In genomic region chr4:52880994-52881393, GRCh38 we compare ENCODE assay signal across 19 cellular contexts. TPM values are rescaled to one million over a fixed set of nuclear protein-coding genes. Genes with fewer than 3 reads are reported as not detected.
A peak's percentile ranks its signal among the peaks of the same experiment; 100 is the strongest.
DNase-seq lines count a peak whose midpoint lies in the region; ATAC-seq, FAIRE-seq and TF ChIP-seq lines count a peak whose summit lies in the region.
"Had no signal": no experiment of that assay in that cellular context is flagged by ENCODE, and none has a peak within 500 bp of the region (broad histone marks: within the 10 kb centered on the region; RNA-seq: fewer than 3 reads in every experiment).

No MANE protein-coding gene starts in this region.

- peak; percentile 36 for FAIRE-seq in bronchial epithelial cell (lab: Jason Lieb, UNC)
- FAIRE-seq: G401.6, GM12892 had no signal

- intact Hi-C loops in A673 (cut with micrococcal nuclease; ENCODE audit: unreplicated experiment), result no loop called here

- ATAC-seq in DND-41 (ENCODE audit: insufficient read depth, low read depth), result peak; percentile 83

- DNase-seq in DND-41 (peak; percentile 40), bronchial epithelial cell (ENCODE audit: low read depth) (no peak), myocyte (ENCODE audit: low read depth) (peak; percentile 7), A673 (ENCODE audit: low spot score) (no peak), glomerular visceral epithelial cell (ENCODE audit: extremely low spot score) (no peak), SW480 (ENCODE audit: low spot score) (no peak), SIG-M5 treated with dmso at 0.1 percent for 504 hours (lab: John Stamatoyannopoulos, UW; ENCODE audit: unreplicated experiment) (no peak)
- DNase-seq: C1 segment of cervical spinal cord; Calu3; CD4-positive, alpha-beta memory T cell; COR-L47; DMS53; DMS79 treated with DMSO at 0.1 percent for 48 hours; GOT3; H7; HCEC 1CT had no signal

- H3K27ac ChIP-seq in DND-41 (ENCODE audit: low read length), result no peak overlapping the region
- H3K27ac ChIP-seq in A673 (ENCODE audit: low read depth, low read length, poor library complexity, severe bottlenecking), result no peak overlapping the region

- no TSS peak for BruUV-seq in A673 (replicated peaks; lab: Mats Ljungman, UMichigan)

- POLR2A ChIA-PET in A673 (lab: Charles Lee; ENCODE audit: low non-redundant PET), result no interaction called here

- H3K4me1 ChIP-seq in DND-41 (ENCODE audit: insufficient read depth, low read length), result peaks cover 18% of the 10 kb centered on the region
- H3K4me1 ChIP-seq in A673 (ENCODE audit: insufficient read depth, low read length, poor library complexity, severe bottlenecking), result no peaks in the 10 kb centered on the region

- H3K36me3 ChIP-seq in DND-41 (ENCODE audit: insufficient read depth, low read length), result peaks cover 8% of the 10 kb centered on the region; the same call in 1 of the 2 replicates
- no peaks in the 10 kb centered on the region for H3K36me3 ChIP-seq in bronchial epithelial cell (ENCODE audit: control insufficient read depth, insufficient read depth, low read length)
- H3K36me3 ChIP-seq in A673 (ENCODE audit: insufficient read depth, low read length, poor library complexity, severe bottlenecking), result no peaks in the 10 kb centered on the region

- H3K4me2 ChIP-seq in DND-41 (ENCODE audit: insufficient read depth, low read length), result no peak overlapping the region

- H3K4me3 ChIP-seq in DND-41 (ENCODE audit: low read depth in 1 of 2, low read length in 2 of 2), result no peak overlapping the region
- no peak overlapping the region for H3K4me3 ChIP-seq in bronchial epithelial cell (ENCODE audit: low read depth, low read length)
- H3K4me3 ChIP-seq in A673 (ENCODE audit: low read depth, low read length, poor library complexity, severe bottlenecking), result no peak overlapping the region

- no peaks in the 10 kb centered on the region for H3K27me3 ChIP-seq in DND-41 (ENCODE audit: insufficient read depth, low read length, poor library complexity)
- H3K27me3 ChIP-seq in bronchial epithelial cell (ENCODE audit: control insufficient read depth, insufficient read depth, low read length), result no peaks in the 10 kb centered on the region
- no peaks in the 10 kb centered on the region for H3K27me3 ChIP-seq in A673 (replicated peaks; ENCODE audit: insufficient read depth, low read depth, low read length, poor library complexity)

- no peak for TF ChIP-seq CTCF in DND-41 (IDR thresholded peaks at IDR 0.05; ENCODE audit: borderline replicate concordance, extremely low read depth, low read length, poor library complexity, severe bottlenecking)
- no peak for TF ChIP-seq CTCF in bronchial epithelial cell (IDR thresholded peaks at IDR 0.05; ENCODE audit: insufficient read depth, low read length, severe bottlenecking)
- no peak for TF ChIP-seq CTCF in A673 (conservative IDR thresholded peaks at IDR 0.05; ENCODE audit: low read depth, low read length)

- H3K9ac ChIP-seq in DND-41 (ENCODE audit: low read depth, low read length), result no peak overlapping the region

- no peak overlapping the region for H2AFZ ChIP-seq in DND-41 (ENCODE audit: low read depth, low read length)

- CTCF ChIA-PET in A673 (lab: Charles Lee), result no interaction called here

- H4K20me1 ChIP-seq in DND-41 (ENCODE audit: insufficient read depth, low read length), result no peaks in the 10 kb centered on the region

- H3K79me2 ChIP-seq in DND-41 (ENCODE audit: insufficient read depth, low read length), result no peaks in the 10 kb centered on the region

- peaks cover under 1% of the 10 kb centered on the region for H3K9me3 ChIP-seq in DND-41 (ENCODE audit: insufficient read depth, low read length, severe bottlenecking)
- H3K9me3 ChIP-seq in A673 (ENCODE audit: low read depth, low read length, poor library complexity, severe bottlenecking), result no peaks in the 10 kb centered on the region

RNA-seq across cellular contexts. Expression of gene RASL11B, which starts 18.9 kb away (rescaled TPM):
- total RNA-seq in bronchial epithelial cell (0.77 and 1.3 TPM in 2 replicates), myocyte (0.08 and 0.57 TPM in 2 replicates), A673 (2021) (0.67 and 0.90 TPM in 2 replicates)
- polyA plus RNA-seq in myocyte (2012), result 0.18 TPM
- total RNA-seq: A172; CD4-positive, alpha-beta memory T cell had no signal

Comparison
In these comparisons a context has a peak if more than half of its experiments do, and no peak if none do; other contexts are left out.
1. DNase-seq: peak in DND-41 (single experiment) and myocyte (single experiment); none in bronchial epithelial cell (single experiment), A673 (single experiment), glomerular visceral epithelial cell (single experiment), SW480 (single experiment) and SIG-M5 treated with dmso at 0.1 percent for 504 hours (single experiment).